6 cellular contexts compared by ENCODE assay signal in the genomic region with DNA sequence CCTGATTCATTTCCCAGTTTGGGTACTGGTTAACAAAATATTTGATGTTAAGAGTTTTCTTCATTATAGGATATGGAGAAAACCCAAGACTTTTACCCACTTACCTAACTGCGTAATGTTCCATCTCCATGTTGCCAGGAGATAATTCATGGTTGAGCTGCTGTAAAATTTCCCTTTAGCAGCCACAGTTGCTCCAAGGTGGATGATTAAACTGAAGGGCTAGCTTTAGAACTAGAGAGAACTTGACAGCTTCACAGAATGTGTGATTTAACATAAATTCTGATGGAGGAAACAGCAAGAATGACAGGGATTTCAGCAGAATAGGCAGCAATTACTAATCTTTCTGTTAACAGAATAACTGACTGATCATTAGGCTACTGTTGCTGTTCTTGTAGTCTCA.
"Had no signal": no experiment of that assay in that cellular context is flagged by ENCODE, and none has a peak within 500 bp of the region (broad histone marks: within the 10 kb centered on the region; RNA-seq: fewer than 3 reads in every experiment).

No MANE protein-coding gene starts in this region.

- H3K4me1 Mint-ChIP-seq: IgD-negative memory B cell had no signal

- H3K36me3 Mint-ChIP-seq: IgD-negative memory B cell had no signal

- H3K27ac Mint-ChIP-seq: IgD-negative memory B cell had no signal

- DNase-seq: IMR-90, KBM-7 had no signal

- ATAC-seq: HepG2, K562 had no signal

- H3K9me3 Mint-ChIP-seq: IgD-negative memory B cell had no signal

- FAIRE-seq: HepG2, HTR-8/SVneo, K562 had no signal

- H3K4me3 Mint-ChIP-seq: IgD-negative memory B cell had no signal
